8 cellular contexts compared by ENCODE assay signal in the genomic region with DNA sequence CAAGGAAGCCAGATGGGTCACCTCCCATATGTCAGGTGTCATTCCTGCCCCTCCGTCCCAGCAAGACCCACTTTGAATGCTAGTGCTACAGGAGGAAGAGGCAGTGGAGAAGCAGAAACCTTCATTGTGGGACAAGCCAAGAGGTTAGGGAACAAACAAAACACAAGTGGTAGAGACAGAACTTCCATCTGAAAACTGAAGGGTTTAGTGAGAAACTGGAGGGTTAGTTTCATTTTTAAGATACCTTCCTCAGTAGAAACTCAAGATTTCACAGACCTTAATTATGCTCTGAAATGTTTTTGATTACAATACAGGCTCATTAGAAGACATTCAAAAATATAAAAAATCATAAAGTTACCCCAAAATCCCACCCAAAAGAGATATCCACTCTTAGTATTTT. TPM values are rescaled to one million over a fixed set of nuclear protein-coding genes. Genes with fewer than 3 reads are reported as not detected.
DNase-seq lines count a peak whose midpoint lies in the region; TF ChIP-seq lines count a peak whose summit lies in the region.

No MANE protein-coding gene starts in this region.

- no peak overlapping the region for H2AFZ ChIP-seq in mesenchymal stem cell (ENCODE audit: low read depth, low read length)

- peaks cover 15% of the 10 kb centered on the region for H3K4me1 Mint-ChIP-seq in activated naive CD4-positive, alpha-beta T cell treated with anti-CD3 and anti-CD28 coated beads, Interleukin-2, amount 50 U/mL, for 24 hours
- peaks cover 12% of the 10 kb centered on the region for H3K4me1 Mint-ChIP-seq in activated naive CD8-positive, alpha-beta T cell treated with anti-CD3 and anti-CD28 coated beads for 36 hours

- peak overlapping the region; percentile 16 for H3K4me3 Mint-ChIP-seq in activated naive CD4-positive, alpha-beta T cell treated with anti-CD3 and anti-CD28 coated beads, Interleukin-2, amount 50 U/mL, for 24 hours
- H3K4me3 Mint-ChIP-seq in activated naive CD8-positive, alpha-beta T cell treated with anti-CD3 and anti-CD28 coated beads for 36 hours = no peak overlapping the region

- H3K4me1 ChIP-seq in mesenchymal stem cell (ENCODE audit: control insufficient read depth, insufficient read depth, low read depth, low read length) (peaks cover 6% of the 10 kb centered on the region), tibial nerve (peaks cover 0 to 30% (median 14%) of the 10 kb centered on the region in 4 donors)

- peak overlapping the region in 1 of 2 experiments; percentile 52 for H3K4ac ChIP-seq in mesenchymal stem cell (ENCODE audit: low read depth in 1 of 2, low read length in 2 of 2)

- no peak overlapping the region for H3K23ac ChIP-seq in mesenchymal stem cell (ENCODE audit: low read length in 2 of 2)

- no peak for TF ChIP-seq POLR2A in tibial nerve (IDR thresholded peaks at IDR 0.05)

- H2BK12ac ChIP-seq in mesenchymal stem cell (ENCODE audit: low read length in 2 of 2) = peak overlapping the region; percentile 2 to 7

- H2BK120ac ChIP-seq in mesenchymal stem cell (ENCODE audit: low read depth, low read length) = peak overlapping the region; percentile 76

- H3K9me3 Mint-ChIP-seq in activated naive CD4-positive, alpha-beta T cell treated with anti-CD3 and anti-CD28 coated beads, Interleukin-2, amount 50 U/mL, for 24 hours = no peaks in the 10 kb centered on the region
- no peaks in the 10 kb centered on the region for H3K9me3 Mint-ChIP-seq in activated naive CD8-positive, alpha-beta T cell treated with anti-CD3 and anti-CD28 coated beads for 36 hours

- no peak overlapping the region for H2AK5ac ChIP-seq in mesenchymal stem cell (ENCODE audit: low read length, severe bottlenecking)

- 0% methylated on average over 1 of the region's 1 CpG for WGBS in mesenchymal stem cell
- 40 to 52% methylated on average over 1 of the region's 1 CpG for WGBS in tibial nerve, 2 donors

- TF ChIP-seq CTCF in tibial nerve (IDR thresholded peaks at IDR 0.05) = no peak

- peaks cover 2% of the 10 kb centered on the region for H3K36me3 Mint-ChIP-seq in activated naive CD4-positive, alpha-beta T cell treated with anti-CD3 and anti-CD28 coated beads, Interleukin-2, amount 50 U/mL, for 24 hours
- H3K36me3 Mint-ChIP-seq in activated naive CD8-positive, alpha-beta T cell treated with anti-CD3 and anti-CD28 coated beads for 36 hours = no peaks in the 10 kb centered on the region

- H3K27ac Mint-ChIP-seq in activated naive CD4-positive, alpha-beta T cell treated with anti-CD3 and anti-CD28 coated beads, Interleukin-2, amount 50 U/mL, for 24 hours = peak overlapping the region; percentile 23
- peak overlapping the region; percentile 64 for H3K27ac Mint-ChIP-seq in activated naive CD8-positive, alpha-beta T cell treated with anti-CD3 and anti-CD28 coated beads for 36 hours

- H3K36me3 ChIP-seq in mesenchymal stem cell (ENCODE audit: control insufficient read depth in 1 of 2, insufficient read depth in 2 of 2, low read depth in 1 of 2, low read length in 2 of 2) (peaks cover 3 to 13% of the 10 kb centered on the region in 2 experiments), tibial nerve (peaks cover 0 to 9% (median 0%) of the 10 kb centered on the region in 3 donors)

- H2BK15ac ChIP-seq in mesenchymal stem cell (ENCODE audit: low read depth, poor library complexity, severe bottlenecking) = peak overlapping the region; percentile 13

- H3K9ac ChIP-seq in mesenchymal stem cell (ENCODE audit: low read length) = peak overlapping the region; percentile 3

- DNase-seq in activated naive CD4-positive, alpha-beta T cell treated with Interleukin-2 at 50 U/mL for 16 hours = no peak
- no peak for DNase-seq in activated naive CD8-positive, alpha-beta T cell treated with anti-CD3 and anti-CD28 coated beads for 36 hours
- DNase-seq in mesenchymal stem cell = no peak
- DNase-seq in tibial nerve (ENCODE audit: low spot score in 2 of 2) = no peak
- no peak for DNase-seq in NCI-H2107 treated with DMSO at 0.1 percent for 48 hours (lab: John Stamatoyannopoulos, UW; ENCODE audit: unreplicated experiment)
- no peak for DNase-seq in SHP77 treated with DMSO at 0.1 percent for 48 hours (lab: John Stamatoyannopoulos, UW)
- DNase-seq in NCI-H446 (lab: John Stamatoyannopoulos, UW) = no peak

- H3K27me3 ChIP-seq in mesenchymal stem cell (ENCODE audit: control insufficient read depth in 1 of 2, insufficient read depth in 1 of 2, low read length in 2 of 2) (no peaks in the 10 kb centered on the region), tibial nerve (no peaks in the 10 kb centered on the region)

- H3K14ac ChIP-seq in mesenchymal stem cell (ENCODE audit: low read length in 2 of 2) = no peak overlapping the region

- no peak overlapping the region for H3K27ac ChIP-seq in mesenchymal stem cell (ENCODE audit: low read length, poor library complexity, severe bottlenecking)
- H3K27ac ChIP-seq in tibial nerve = peak overlapping the region; percentile 51 to 90 (median 80)

- H3K79me1 ChIP-seq in mesenchymal stem cell (replicated peaks; ENCODE audit: low read length, poor library complexity, severe bottlenecking) = no peaks in the 10 kb centered on the region

- H4K8ac ChIP-seq in mesenchymal stem cell (ENCODE audit: low read length) = peak overlapping the region; percentile 85

- peak overlapping the region in 1 of 2 experiments; percentile 82 for H3K18ac ChIP-seq in mesenchymal stem cell (ENCODE audit: low read depth in 1 of 2, low read length in 2 of 2)

- no peaks in the 10 kb centered on the region for H3K27me3 Mint-ChIP-seq in activated naive CD4-positive, alpha-beta T cell treated with anti-CD3 and anti-CD28 coated beads, Interleukin-2, amount 50 U/mL, for 24 hours
- H3K27me3 Mint-ChIP-seq in activated naive CD8-positive, alpha-beta T cell treated with anti-CD3 and anti-CD28 coated beads for 36 hours = no peaks in the 10 kb centered on the region

- no peak for TF ChIP-seq EP300 in tibial nerve (IDR thresholded peaks at IDR 0.05)

- no peak overlapping the region for H3K4me2 ChIP-seq in mesenchymal stem cell (ENCODE audit: low read length, poor library complexity, severe bottlenecking)

- peak overlapping the region; percentile 75 for H4K91ac ChIP-seq in mesenchymal stem cell (ENCODE audit: low read length)

- peak overlapping the region in 1 of 2 experiments; percentile 9 for H3K4me3 ChIP-seq in mesenchymal stem cell (ENCODE audit: insufficient read depth in 1 of 2, low read depth in 1 of 2, low read length in 2 of 2)
- no peak overlapping the region for H3K4me3 ChIP-seq in tibial nerve

- no peak overlapping the region for H2BK5ac ChIP-seq in mesenchymal stem cell (ENCODE audit: low read depth, low read length, poor library complexity, severe bottlenecking)

- H3K9me3 ChIP-seq in mesenchymal stem cell (ENCODE audit: control insufficient read depth, low read length) (no peaks in the 10 kb centered on the region), tibial nerve (no peaks in the 10 kb centered on the region)

RNA-seq across cellular contexts. Expression of a gene that starts 24.3 kb away (rescaled TPM):
- 10 to 100 TPM; 14.5 to 18.1 TPM for total RNA-seq in activated naive CD8-positive, alpha-beta T cell treated with anti-CD3 and anti-CD28 coated beads for 36 hours
- polyA plus RNA-seq in mesenchymal stem cell (2013, experiment 1 of 2) = 6.5 TPM
- 7.1 TPM for polyA plus RNA-seq in mesenchymal stem cell (2013, experiment 2 of 2)
- total RNA-seq in tibial nerve = 10 to 100 TPM in 3 of 4 donors, 1 to 10 TPM in 1; 7.5 to 23.1 (median 20.4) TPM

RNA-seq across cellular contexts. Expression of a gene that starts 24.4 kb away (rescaled TPM):
- 10 to 100 TPM; 21.1 to 21.6 TPM for total RNA-seq in activated naive CD8-positive, alpha-beta T cell treated with anti-CD3 and anti-CD28 coated beads for 36 hours
- polyA plus RNA-seq in mesenchymal stem cell (2013, experiment 1 of 2) = 2.1 TPM
- 2.5 TPM for polyA plus RNA-seq in mesenchymal stem cell (2013, experiment 2 of 2)
- 10 to 100 TPM in 1 of 4 donors, 1 to 10 TPM in 3; 2.0 to 16.2 (median 3.9) TPM for total RNA-seq in tibial nerve
